8 cellular contexts compared by ENCODE assay signal in genomic region chr1:224114787-224115175, GRCh38. TPM values are rescaled to one million over a fixed set of nuclear protein-coding genes. Genes with fewer than 3 reads are reported as not detected.
DNase-seq lines count a peak whose midpoint lies in the region; ATAC-seq and TF ChIP-seq lines count a peak whose summit lies in the region.

No MANE protein-coding gene starts in this region.

- H3K27me3 Mint-ChIP-seq in endothelial cell (ENCODE audit: unreplicated experiment) (peaks cover 4% of the 10 kb centered on the region), nephron (ENCODE audit: low read depth) (no peaks in the 10 kb centered on the region)

- H3K9me3 Mint-ChIP-seq in endothelial cell (ENCODE audit: unreplicated experiment) (no peaks in the 10 kb centered on the region), nephron (no peaks in the 10 kb centered on the region)

- H3K4me1 Mint-ChIP-seq in endothelial cell (ENCODE audit: unreplicated experiment) (peaks cover 16% of the 10 kb centered on the region), nephron (peaks cover 24% of the 10 kb centered on the region)

- ATAC-seq in GM18505 (IDR thresholded peaks at IDR 0.05; ENCODE audit: unreplicated experiment): peak; percentile 5
- ATAC-seq in HG02763 (IDR thresholded peaks at IDR 0.05; ENCODE audit: unreplicated experiment): no peak
- ATAC-seq in HG03571 (IDR thresholded peaks at IDR 0.05; ENCODE audit: unreplicated experiment): no peak

- TF ChIP-seq POLR2A in GM18505 (IDR thresholded peaks at IDR 0.05; ENCODE audit: borderline replicate concordance, extremely low read depth, insufficient read depth, insufficient read length): no peak

- H3K4me3 Mint-ChIP-seq in endothelial cell (ENCODE audit: unreplicated experiment): peak overlapping the region; percentile 93
- peak overlapping the region; percentile 88 to 92 (median 91) for H3K4me3 Mint-ChIP-seq in nephron

- no peaks in the 10 kb centered on the region for H3K36me3 Mint-ChIP-seq in endothelial cell (ENCODE audit: low read depth, unreplicated experiment)
- H3K36me3 Mint-ChIP-seq in nephron (ENCODE audit: low read depth): peaks cover 6% of the 10 kb centered on the region

- peak; percentile 55 for DNase-seq in OCI-M1 (lab: John Stamatoyannopoulos, UW)
- no peak for DNase-seq in endothelial cell (ENCODE audit: low spot score)
- DNase-seq in NCI-H146 (lab: John Stamatoyannopoulos, UW): no peak
- DNase-seq in NCI-H524 (lab: John Stamatoyannopoulos, UW): no peak

- TF ChIP-seq CTCF in endothelial cell (IDR thresholded peaks at IDR 0.05; ENCODE audit: unreplicated experiment) (no peak), nephron (IDR thresholded peaks at IDR 0.05; ENCODE audit: unreplicated experiment in 3 of 3) (no peak)

- H3K27ac Mint-ChIP-seq in endothelial cell (ENCODE audit: unreplicated experiment) (peak overlapping the region; percentile 69), nephron (peak overlapping the region; percentile 79 to 91 (median 91))

RNA-seq across cellular contexts. Expression of gene FBXO28, which starts 0.9 kb away (rescaled TPM):
- 40.6 TPM for total RNA-seq in endothelial cell (ENCODE audit: unreplicated experiment)
